ENCODE assay signal across 8 cellular contexts in the genomic region with DNA sequence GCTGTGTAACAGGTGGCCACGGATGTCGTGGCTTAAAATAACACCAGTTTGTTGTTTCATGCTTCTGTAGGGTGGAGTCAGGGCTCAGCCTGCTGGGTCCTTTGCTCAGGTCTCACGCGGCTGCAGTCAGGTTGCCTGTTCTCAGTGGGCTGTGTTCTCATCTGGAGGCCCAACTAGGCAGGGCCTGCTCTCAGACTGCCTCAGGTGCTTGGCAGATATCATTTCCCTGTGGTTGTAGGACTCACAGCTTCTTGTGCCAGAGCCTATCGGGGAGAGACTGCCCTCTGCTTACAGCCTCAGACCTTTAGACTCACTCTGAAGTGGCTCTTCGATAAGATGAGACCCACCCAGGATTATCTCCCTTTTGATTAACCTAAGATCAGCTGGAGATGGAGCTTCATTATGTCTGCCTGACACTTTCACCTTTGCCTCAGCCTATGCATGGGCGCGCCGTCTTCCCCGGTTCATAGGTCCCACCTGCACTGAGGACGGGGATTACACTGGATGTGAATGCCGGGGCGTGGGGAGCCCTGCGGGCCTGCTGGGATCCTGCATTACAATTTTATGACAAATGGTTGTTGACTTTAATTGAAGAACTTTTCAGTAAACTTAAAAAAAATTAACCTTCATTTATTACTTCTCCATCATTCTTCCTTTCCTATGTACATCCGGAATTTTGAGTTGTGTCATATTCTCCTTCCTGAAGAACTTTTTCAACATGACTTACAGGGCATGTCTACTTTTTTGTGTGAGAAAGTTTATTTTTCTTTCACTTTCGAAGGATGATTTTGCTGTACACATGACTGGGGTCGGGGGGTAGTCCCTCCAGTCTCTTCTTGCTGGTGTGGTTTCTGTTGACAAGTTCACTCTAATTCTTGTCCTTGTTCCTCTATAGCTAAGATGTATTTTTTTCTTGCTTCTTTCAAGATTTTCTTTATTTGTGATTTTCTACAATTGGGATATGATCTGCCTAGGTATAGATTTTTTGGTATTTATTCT.
A peak's percentile ranks its signal among the peaks of the same experiment; 100 is the strongest.
DNase-seq lines count a peak whose midpoint lies in the region; ATAC-seq lines count a peak whose summit lies in the region.

No MANE protein-coding gene starts in this region.

- peaks cover 73% of the 10 kb centered on the region for H3K4me1 Mint-ChIP-seq in activated T-cell treated with anti-CD3 and anti-CD28 coated beads, Interleukin-2, amount 50 U/mL, for 24 hours (ENCODE audit: low read depth)
- H3K4me1 Mint-ChIP-seq in activated naive CD8-positive, alpha-beta T cell treated with anti-CD3 and anti-CD28 coated beads, Interleukin-2, amount 50 U/mL, for 24 hours: peaks cover 67% of the 10 kb centered on the region

- no peaks in the 10 kb centered on the region for H3K27me3 Mint-ChIP-seq in activated T-cell treated with anti-CD3 and anti-CD28 coated beads, Interleukin-2, amount 50 U/mL, for 24 hours
- peaks cover 3% of the 10 kb centered on the region for H3K27me3 Mint-ChIP-seq in activated naive CD8-positive, alpha-beta T cell treated with anti-CD3 and anti-CD28 coated beads, Interleukin-2, amount 50 U/mL, for 24 hours

- peak; percentile 52 for ATAC-seq in HG03064 (IDR thresholded peaks at IDR 0.05; ENCODE audit: low read depth, unreplicated experiment)
- peak; percentile 59 for ATAC-seq in activated naive CD8-positive, alpha-beta T cell treated with anti-CD3 and anti-CD28 coated beads, Interleukin-2, amount 50 U/mL, for 24 hours
- peak; percentile 62 for ATAC-seq in stimulated activated naive CD8-positive, alpha-beta T cell treated with anti-CD3 and anti-CD28 coated beads, Interleukin-15, Interleukin-2, amounts not matched to agents 100 U/mL and 50 U/mL, for 24 hours

- no peaks in the 10 kb centered on the region for H3K36me3 Mint-ChIP-seq in activated T-cell treated with anti-CD3 and anti-CD28 coated beads, Interleukin-2, amount 50 U/mL, for 24 hours (ENCODE audit: low read depth)
- H3K36me3 Mint-ChIP-seq in activated naive CD8-positive, alpha-beta T cell treated with anti-CD3 and anti-CD28 coated beads, Interleukin-2, amount 50 U/mL, for 24 hours (ENCODE audit: low read depth): peaks cover 1% of the 10 kb centered on the region

- H3K4me3 Mint-ChIP-seq in activated T-cell treated with anti-CD3 and anti-CD28 coated beads, Interleukin-2, amount 50 U/mL, for 24 hours: no peak overlapping the region
- peak overlapping the region; percentile 5 for H3K4me3 Mint-ChIP-seq in activated naive CD8-positive, alpha-beta T cell treated with anti-CD3 and anti-CD28 coated beads, Interleukin-2, amount 50 U/mL, for 24 hours

- DNase-seq in activated T-cell treated with anti-CD3 and anti-CD28 coated beads, Interleukin-2, amount 50 U/mL, for 24 hours: no peak
- DNase-seq in activated T-cell treated with anti-CD3 and anti-CD28 coated beads for 4 hours (no peak), NCI-H2081 (lab: John Stamatoyannopoulos, UW) (no peak), NCI-H2227 (lab: John Stamatoyannopoulos, UW; ENCODE audit: unreplicated experiment) (no peak)
- no peak for DNase-seq in activated naive CD8-positive, alpha-beta T cell treated with anti-CD3 and anti-CD28 coated beads, Interleukin-2, amount 50 U/mL, for 24 hours
- no peak for DNase-seq in stimulated activated naive CD8-positive, alpha-beta T cell treated with anti-CD3 and anti-CD28 coated beads, Interleukin-15, Interleukin-2, amounts not matched to agents 100 U/mL and 50 U/mL, for 24 hours
- DNase-seq in stimulated activated naive CD4-positive, alpha-beta T cell treated with Interleukin-2 at 50 U/mL for 16 hours (lab: John Stamatoyannopoulos, UW): no peak

- H3K9me3 Mint-ChIP-seq in activated T-cell treated with anti-CD3 and anti-CD28 coated beads, Interleukin-2, amount 50 U/mL, for 24 hours: no peaks in the 10 kb centered on the region
- peaks cover under 1% of the 10 kb centered on the region for H3K9me3 Mint-ChIP-seq in activated naive CD8-positive, alpha-beta T cell treated with anti-CD3 and anti-CD28 coated beads, Interleukin-2, amount 50 U/mL, for 24 hours

- H3K27ac Mint-ChIP-seq in activated T-cell treated with anti-CD3 and anti-CD28 coated beads, Interleukin-2, amount 50 U/mL, for 24 hours: peak overlapping the region; percentile 9
- H3K27ac Mint-ChIP-seq in activated naive CD8-positive, alpha-beta T cell treated with anti-CD3 and anti-CD28 coated beads, Interleukin-2, amount 50 U/mL, for 24 hours: peak overlapping the region; percentile 15
